In genomic region chr1:179099891-179100290, GRCh38 we compare ENCODE assay signal across 31 cellular contexts.
"Had no signal": no experiment of that assay in that cellular context is flagged by ENCODE, and none has a peak within 500 bp of the region (broad histone marks: within the 10 kb centered on the region; RNA-seq: fewer than 3 reads in every experiment).

No MANE protein-coding gene starts in this region.

- H3K27me3 Mint-ChIP-seq: activated B cell treated with CpG ODN at 0.5 μM for 24 hours; activated CD4-positive, alpha-beta T cell treated with anti-CD3 and anti-CD28 coated beads, Interleukin-2, amount 10 ng/mL, durations not matched to agents 24 days and 14 days; activated CD8-positive, alpha-beta T cell treated with anti-CD3 and anti-CD28 coated beads for 36 hours had no signal

- H3K27me3 ChIP-seq: adrenal gland, body of pancreas, breast epithelium had no signal

- FAIRE-seq: astrocyte had no signal

- H3K36me3 Mint-ChIP-seq: activated naive CD4-positive, alpha-beta T cell treated with anti-CD3 and anti-CD28 coated beads, Interleukin-2, amount 50 U/mL, for 72 hours had no signal

- H3K9me3 ChIP-seq: adrenal gland, body of pancreas, breast epithelium had no signal

- H3K36me3 ChIP-seq: breast epithelium had no signal

- H3K27ac Mint-ChIP-seq: activated B cell treated with CpG ODN at 0.5 μM for 24 hours; activated CD4-positive, alpha-beta T cell treated with anti-CD3 and anti-CD28 coated beads, Interleukin-2, amount 10 ng/mL, durations not matched to agents 24 days and 14 days; activated naive CD4-positive, alpha-beta T cell treated with anti-CD3 and anti-CD28 coated beads for 36 hours; activated T-helper 1 cell treated with anti-CD3 and anti-CD28 coated beads, Interleukin-12 subunit alpha, Interleukin-12 subunit beta, Interleukin-2, Interleukin-4 antibody, amounts not matched to agents 30 ng/mL and 10 ng/mL and 1 ng/mL, durations not matched to agents 14 hours and 24 hours and 36 hours had no signal

- H3K4me1 Mint-ChIP-seq: activated B cell treated with CpG ODN at 0.5 μM for 24 hours; activated CD4-positive, alpha-beta T cell treated with anti-CD3 and anti-CD28 coated beads, Interleukin-2, amount 10 ng/mL, durations not matched to agents 24 days and 14 days had no signal

- H3K9me3 Mint-ChIP-seq: activated B cell treated with CpG ODN at 0.5 μM for 24 hours; activated CD4-positive, alpha-beta T cell treated with anti-CD3 and anti-CD28 coated beads, Interleukin-2, amount 10 ng/mL, durations not matched to agents 24 days and 14 days; activated CD8-positive, alpha-beta T cell treated with anti-CD3 and anti-CD28 coated beads for 36 hours; activated naive CD4-positive, alpha-beta T cell treated with anti-CD3 and anti-CD28 coated beads for 36 hours; activated naive CD4-positive, alpha-beta T cell treated with anti-CD3 and anti-CD28 coated beads, Interleukin-2, amount 50 U/mL, for 72 hours; activated T-cell treated with anti-CD3 and anti-CD28 coated beads, Interleukin-2, amount 50 U/mL, for 4 hours; activated T-helper 1 cell treated with anti-CD3 and anti-CD28 coated beads, Interleukin-12 subunit alpha, Interleukin-12 subunit beta, Interleukin-2, Interleukin-4 antibody, amounts not matched to agents 30 ng/mL and 10 ng/mL and 1 ng/mL, durations not matched to agents 14 hours and 24 hours and 36 hours had no signal

- ATAC-seq: activated CD8-positive, alpha-beta T cell treated with anti-CD3 and anti-CD28 coated beads for 36 hours; activated naive CD4-positive, alpha-beta T cell treated with anti-CD3 and anti-CD28 coated beads, Interleukin-2, amount 50 U/mL, for 72 hours; activated T-cell treated with anti-CD3 and anti-CD28 coated beads, Interleukin-2, amount 50 U/mL, for 4 hours; body of pancreas; PC-3 had no signal

- H3K27ac ChIP-seq: adrenal gland, body of pancreas, breast epithelium, VCaP had no signal

- H3K4me3 ChIP-seq: adrenal gland, body of pancreas, breast epithelium had no signal

- H3K4me3 Mint-ChIP-seq: activated B cell treated with CpG ODN at 0.5 μM for 24 hours; activated CD4-positive, alpha-beta T cell treated with anti-CD3 and anti-CD28 coated beads, Interleukin-2, amount 10 ng/mL, durations not matched to agents 24 days and 14 days; activated CD8-positive, alpha-beta T cell treated with anti-CD3 and anti-CD28 coated beads for 36 hours; activated naive CD4-positive, alpha-beta T cell treated with anti-CD3 and anti-CD28 coated beads for 36 hours; activated T-cell treated with anti-CD3 and anti-CD28 coated beads, Interleukin-2, amount 50 U/mL, for 4 hours; activated T-helper 1 cell treated with anti-CD3 and anti-CD28 coated beads, Interleukin-12 subunit alpha, Interleukin-12 subunit beta, Interleukin-2, Interleukin-4 antibody, amounts not matched to agents 30 ng/mL and 10 ng/mL and 1 ng/mL, durations not matched to agents 14 hours and 24 hours and 36 hours had no signal

- H3K4me1 ChIP-seq: adrenal gland, body of pancreas, breast epithelium had no signal

- DNase-seq: activated B cell treated with CpG ODN at 0.5 μM for 24 hours; activated CD4-positive, alpha-beta T cell treated with anti-CD3 and anti-CD28 coated beads, Interleukin-2, amount 10 ng/mL, durations not matched to agents 24 days and 14 days; activated CD4-positive, alpha-beta T cell treated with anti-CD3 and anti-CD28 coated beads, Interleukin-2, amount 50 U/mL, for 4 hours; activated CD8-positive, alpha-beta T cell treated with anti-CD3 and anti-CD28 coated beads for 36 hours; activated gamma-delta T cell treated with Interleukin-2 at 50 U/mL for 16 hours; activated naive CD4-positive, alpha-beta T cell treated with anti-CD3 and anti-CD28 coated beads for 36 hours; activated T-cell treated with anti-CD3 and anti-CD28 coated beads for 4 hours; activated T-cell treated with anti-CD3 and anti-CD28 coated beads, Interleukin-2, amount 50 U/mL, for 4 hours; body of pancreas; Karpas-422; NCI-H1105 treated with DMSO at 0.1 percent for 48 hours; NCI-H1436; NCI-H1694; NCI-H1930; NCI-H2081 treated with DMSO at 0.1 percent for 48 hours; NCI-H345; NCI-H526; NCI-H748 treated with DMSO at 0.1 percent for 48 hours; NK-92 treated with Interleukin-12 subunit alpha and Interleukin-12 subunit beta, amount 100 ng/mL, for 24 hours; PC-3; Right ventricle myocardium superior; SW 1271; T-helper 1 cell; T-helper 2 cell; T-helper 9 cell had no signal
